Comparison of ENCODE assay signal across 11 cellular contexts in the genomic region with DNA sequence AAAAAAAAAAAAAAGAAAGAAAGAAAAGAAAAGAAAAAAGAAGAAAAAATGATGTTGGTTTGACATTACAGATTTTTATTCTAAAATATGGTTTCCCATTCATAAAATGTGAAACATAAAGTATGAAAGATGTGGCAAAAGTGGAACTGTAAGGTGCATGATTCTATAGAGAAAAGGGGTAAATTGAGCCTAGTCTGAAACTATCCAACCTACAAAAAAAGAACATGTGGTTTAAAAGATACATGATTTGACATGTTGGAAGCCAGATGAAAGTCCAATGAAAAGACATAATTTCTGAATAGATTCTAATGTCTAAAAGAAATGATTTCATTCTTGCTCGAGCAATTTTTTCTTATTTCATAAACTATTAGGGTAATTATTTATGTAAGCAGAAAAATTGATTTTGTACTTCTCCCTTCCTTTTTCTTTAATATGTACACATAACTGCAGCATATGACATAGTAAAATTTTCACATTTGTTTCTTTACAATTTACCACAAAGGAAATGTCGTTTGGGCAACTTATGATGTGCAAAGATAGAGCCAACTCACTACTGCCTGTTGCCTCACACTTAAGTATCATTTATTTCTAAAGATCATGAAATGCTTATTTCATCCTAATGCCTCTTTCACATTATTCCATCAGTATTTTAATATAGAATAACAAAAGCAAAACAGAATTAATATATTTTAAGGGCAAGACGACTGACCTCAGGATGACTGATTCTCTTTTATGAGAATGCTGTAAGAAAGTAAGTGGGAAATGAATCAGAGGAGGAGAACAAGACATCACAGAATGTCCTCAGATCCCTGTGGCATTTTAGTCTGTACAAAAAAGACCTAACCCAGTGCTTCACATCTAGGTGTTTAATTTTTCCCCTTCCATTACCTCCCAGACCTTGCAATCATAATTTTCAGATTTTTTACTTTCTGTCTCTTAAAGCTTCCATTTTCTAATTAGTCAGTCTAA.
DNase-seq lines count a peak whose midpoint lies in the region; ATAC-seq and TF ChIP-seq lines count a peak whose summit lies in the region.
"Had no signal": no experiment of that assay in that cellular context is flagged by ENCODE, and none has a peak within 500 bp of the region (broad histone marks: within the 10 kb centered on the region; RNA-seq: fewer than 3 reads in every experiment).

No MANE protein-coding gene starts in this region.

- intact Hi-C loops in activated naive CD4-positive, alpha-beta T cell treated with anti-CD3 and anti-CD28 coated beads for 36 hours (cut with micrococcal nuclease) = loop anchor here (1.0 to 10.0 kb wide), 6 partner anchors 8 to 729 kb away; partner anchors contain the start of genes NIBAN1, PRG4 and RNF2

- no peaks in the 10 kb centered on the region for H3K79me2 ChIP-seq in OCI-LY1 (ENCODE audit: insufficient read depth, low read length)

- H3K27me3 ChIP-seq in OCI-LY1 (ENCODE audit: insufficient read depth, low read length) = no peaks in the 10 kb centered on the region
- H3K27me3 ChIP-seq: suprapubic skin had no signal

- no peaks in the 10 kb centered on the region for H3K9me2 ChIP-seq in OCI-LY1 (ENCODE audit: low read depth, low read length)

- H3K36me3 ChIP-seq in OCI-LY1 (ENCODE audit: insufficient read depth, low read length) = no peaks in the 10 kb centered on the region
- H3K36me3 ChIP-seq: suprapubic skin had no signal

- peaks cover 59% of the 10 kb centered on the region for H3K4me1 Mint-ChIP-seq in activated naive CD4-positive, alpha-beta T cell treated with anti-CD3 and anti-CD28 coated beads for 36 hours (ENCODE audit: low read depth)
- peaks cover 57% of the 10 kb centered on the region for H3K4me1 Mint-ChIP-seq in stimulated activated naive CD8-positive, alpha-beta T cell treated with anti-CD3 and anti-CD28 coated beads, Interleukin-15, amount 100 ng/mL, for 72 hours
- H3K4me1 Mint-ChIP-seq in nephron progenitor cell = peaks cover 6% of the 10 kb centered on the region

- H3K9me3 Mint-ChIP-seq in activated naive CD4-positive, alpha-beta T cell treated with anti-CD3 and anti-CD28 coated beads for 36 hours = no peaks in the 10 kb centered on the region
- H3K9me3 Mint-ChIP-seq in stimulated activated naive CD8-positive, alpha-beta T cell treated with anti-CD3 and anti-CD28 coated beads, Interleukin-15, amount 100 ng/mL, for 72 hours = peaks cover 5 to 6% of the 10 kb centered on the region in 2 donors
- H3K9me3 Mint-ChIP-seq in nephron progenitor cell = no peaks in the 10 kb centered on the region

- peak overlapping the region; percentile 28 for H3K27ac Mint-ChIP-seq in activated naive CD4-positive, alpha-beta T cell treated with anti-CD3 and anti-CD28 coated beads for 36 hours
- H3K27ac Mint-ChIP-seq in stimulated activated naive CD8-positive, alpha-beta T cell treated with anti-CD3 and anti-CD28 coated beads, Interleukin-15, amount 100 ng/mL, for 72 hours = peak overlapping the region in 1 of 2 donors; percentile 73
- H3K27ac Mint-ChIP-seq in nephron progenitor cell = no peak overlapping the region

- no peak overlapping the region for H3K9ac ChIP-seq in OCI-LY1 (ENCODE audit: low read length)

- no peak overlapping the region for H3K4me3 ChIP-seq in OCI-LY1 (ENCODE audit: low read depth, low read length, poor library complexity, severe bottlenecking)
- H3K4me3 ChIP-seq: suprapubic skin had no signal

- H3K4me2 ChIP-seq in OCI-LY1 (ENCODE audit: low read length) = no peak overlapping the region

- no peaks in the 10 kb centered on the region for H3F3A ChIP-seq in OCI-LY1 (ENCODE audit: insufficient read depth, low read length)

- TF ChIP-seq CTCF in OCI-LY1 (IDR thresholded peaks at IDR 0.05; ENCODE audit: low read length) = no peak
- no peak for TF ChIP-seq CTCF in nephron progenitor cell (IDR thresholded peaks at IDR 0.05)

- no peaks in the 10 kb centered on the region for H3K36me3 Mint-ChIP-seq in activated naive CD4-positive, alpha-beta T cell treated with anti-CD3 and anti-CD28 coated beads for 36 hours (ENCODE audit: low read depth)
- H3K36me3 Mint-ChIP-seq in nephron progenitor cell (ENCODE audit: low read depth) = no peaks in the 10 kb centered on the region

- H3K27ac ChIP-seq in OCI-LY1 (ENCODE audit: low read depth, low read length, poor library complexity, severe bottlenecking) = peak overlapping the region; percentile 81

- no peaks in the 10 kb centered on the region for H3K9me3 ChIP-seq in OCI-LY1 (ENCODE audit: low read length)
- H3K9me3 ChIP-seq: suprapubic skin had no signal

- no peak overlapping the region for H3K4me3 Mint-ChIP-seq in activated naive CD4-positive, alpha-beta T cell treated with anti-CD3 and anti-CD28 coated beads for 36 hours
- peak overlapping the region; percentile 60 to 74 for H3K4me3 Mint-ChIP-seq in stimulated activated naive CD8-positive, alpha-beta T cell treated with anti-CD3 and anti-CD28 coated beads, Interleukin-15, amount 100 ng/mL, for 72 hours
- no peak overlapping the region for H3K4me3 Mint-ChIP-seq in nephron progenitor cell

- no peaks in the 10 kb centered on the region for H3K27me3 Mint-ChIP-seq in activated naive CD4-positive, alpha-beta T cell treated with anti-CD3 and anti-CD28 coated beads for 36 hours (ENCODE audit: low read depth)
- no peaks in the 10 kb centered on the region for H3K27me3 Mint-ChIP-seq in stimulated activated naive CD8-positive, alpha-beta T cell treated with anti-CD3 and anti-CD28 coated beads, Interleukin-15, amount 100 ng/mL, for 72 hours
- H3K27me3 Mint-ChIP-seq in nephron progenitor cell (ENCODE audit: low read depth, poor library complexity) = peaks cover 3% of the 10 kb centered on the region

- CTCF ChIA-PET in activated naive CD4-positive, alpha-beta T cell treated with anti-CD3 and anti-CD28 coated beads for 36 hours (lab: Charles Lee) = interaction anchor here (0.9 to 1.9 kb wide), 2 partner anchors 27 to 28 kb away, joined by 6 read pairs; no protein-coding TSS in a partner anchor

- ATAC-seq in stimulated activated naive CD8-positive, alpha-beta T cell treated with anti-CD3 and anti-CD28 coated beads, Interleukin-15, amount 100 ng/mL, for 72 hours = peak; percentile 71

- H4K20me1 ChIP-seq in OCI-LY1 (ENCODE audit: insufficient read depth, low read length) = no peaks in the 10 kb centered on the region

- no peak for DNase-seq in activated naive CD4-positive, alpha-beta T cell treated with anti-CD3 and anti-CD28 coated beads for 36 hours
- no peak for DNase-seq in activated naive CD4-positive, alpha-beta T cell treated with anti-CD3 and anti-CD28 coated beads, Interleukin-2, amount 50 U/mL, for 16 hours
- peak; percentile 45 for DNase-seq in central memory CD4-positive, alpha-beta T cell
- no peak for DNase-seq in stimulated activated naive CD8-positive, alpha-beta T cell treated with anti-CD3 and anti-CD28 coated beads, Interleukin-15, amount 100 ng/mL, for 72 hours
- DNase-seq in nephron progenitor cell = no peak
- no peak for DNase-seq in A172 (ENCODE audit: low spot score)
- no peak for DNase-seq in DMS 273 treated with DMSO at 0.1 percent for 48 hours (lab: John Stamatoyannopoulos, UW)
- DNase-seq: NCI-H1048, NCI-H510A treated with DMSO at 0.1 percent for 48 hours had no signal

- H3K4me1 ChIP-seq in OCI-LY1 (ENCODE audit: insufficient read depth, low read length, severe bottlenecking) = peaks cover 46% of the 10 kb centered on the region

- no peak overlapping the region for H2AFZ ChIP-seq in OCI-LY1 (ENCODE audit: low read length)

Comparison
In these comparisons a context has a peak if more than half of its experiments do, and no peak if none do; other contexts are left out.
1. H3K4me3 Mint-ChIP-seq: peak in stimulated activated naive CD8-positive, alpha-beta T cell treated with anti-CD3 and anti-CD28 coated beads, Interleukin-15, amount 100 ng/mL, for 72 hours (2 of 2); none in activated naive CD4-positive, alpha-beta T cell treated with anti-CD3 and anti-CD28 coated beads for 36 hours (single experiment) and nephron progenitor cell (single experiment).